Comparison of ENCODE assay signal across 1 cellular context in the genomic region with DNA sequence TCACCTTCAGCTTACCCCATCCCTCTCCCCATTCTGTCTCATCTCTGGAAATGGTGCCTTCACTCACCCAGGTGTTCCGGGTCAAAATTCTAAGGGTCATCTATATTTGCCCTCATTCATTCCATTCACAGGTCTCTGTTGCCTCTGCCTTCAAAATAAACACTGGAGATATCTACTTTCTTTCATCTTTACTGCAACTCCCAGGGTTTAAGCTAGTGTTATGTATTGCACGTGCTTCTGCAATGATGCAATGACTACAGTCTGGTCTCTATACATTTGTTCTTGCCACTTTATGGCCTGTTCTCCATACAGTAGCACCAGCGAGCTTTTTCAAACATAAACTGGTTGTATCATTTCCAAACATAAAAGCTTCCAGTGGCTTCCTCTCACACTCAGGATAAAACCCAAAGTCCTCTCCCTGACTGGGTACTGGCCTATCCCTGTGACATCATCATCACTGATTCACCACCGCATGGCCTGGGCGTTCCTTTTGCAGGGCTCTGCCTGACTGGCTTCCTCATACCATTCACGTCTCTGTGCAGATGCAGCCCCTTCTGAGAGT.
TF ChIP-seq lines count a peak whose summit lies in the region.

No MANE protein-coding gene starts in this region.

TF ChIP-seq in HepG2, 621 proteins besides CTCF, POLR2A, EP300 and RAD21 (continued from another document and continues in another):
- TF ChIP-seq, protein P1, sequence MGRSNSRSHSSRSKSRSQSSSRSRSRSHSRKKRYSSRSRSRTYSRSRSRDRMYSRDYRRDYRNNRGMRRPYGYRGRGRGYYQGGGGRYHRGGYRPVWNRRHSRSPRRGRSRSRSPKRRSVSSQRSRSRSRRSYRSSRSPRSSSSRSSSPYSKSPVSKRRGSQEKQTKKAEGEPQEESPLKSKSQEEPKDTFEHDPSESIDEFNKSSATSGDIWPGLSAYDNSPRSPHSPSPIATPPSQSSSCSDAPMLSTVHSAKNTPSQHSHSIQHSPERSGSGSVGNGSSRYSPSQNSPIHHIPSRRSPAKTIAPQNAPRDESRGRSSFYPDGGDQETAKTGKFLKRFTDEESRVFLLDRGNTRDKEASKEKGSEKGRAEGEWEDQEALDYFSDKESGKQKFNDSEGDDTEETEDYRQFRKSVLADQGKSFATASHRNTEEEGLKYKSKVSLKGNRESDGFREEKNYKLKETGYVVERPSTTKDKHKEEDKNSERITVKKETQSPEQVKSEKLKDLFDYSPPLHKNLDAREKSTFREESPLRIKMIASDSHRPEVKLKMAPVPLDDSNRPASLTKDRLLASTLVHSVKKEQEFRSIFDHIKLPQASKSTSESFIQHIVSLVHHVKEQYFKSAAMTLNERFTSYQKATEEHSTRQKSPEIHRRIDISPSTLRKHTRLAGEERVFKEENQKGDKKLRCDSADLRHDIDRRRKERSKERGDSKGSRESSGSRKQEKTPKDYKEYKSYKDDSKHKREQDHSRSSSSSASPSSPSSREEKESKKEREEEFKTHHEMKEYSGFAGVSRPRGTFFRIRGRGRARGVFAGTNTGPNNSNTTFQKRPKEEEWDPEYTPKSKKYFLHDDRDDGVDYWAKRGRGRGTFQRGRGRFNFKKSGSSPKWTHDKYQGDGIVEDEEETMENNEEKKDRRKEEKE (IDR thresholded peaks at IDR 0.05): no peak
- TF ChIP-seq SKI (IDR thresholded peaks at IDR 0.05; ENCODE audit: partially characterized antibody) (peak; percentile 92), MLXIP (CRISPR knock-in tag; IDR thresholded peaks at IDR 0.05; ENCODE audit: borderline replicate concordance) (peak; percentile 91; the same call in 1 of the 2 replicates), GFI1 (CRISPR knock-in tag; IDR thresholded peaks at IDR 0.05; ENCODE audit: borderline replicate concordance) (peak; percentile 95), ZNF775 (CRISPR knock-in tag; IDR thresholded peaks at IDR 0.05; ENCODE audit: borderline replicate concordance) (no peak), NBN (conservative IDR thresholded peaks at IDR 0.05) (no peak), ZNF142 (CRISPR knock-in tag; IDR thresholded peaks at IDR 0.05) (0 out of 2 replicates have a peak, but pooled peaks have one; percentile 77), ZNF34 (CRISPR knock-in tag; IDR thresholded peaks at IDR 0.05; ENCODE audit: borderline replicate concordance) (no peak), CAMTA2 (CRISPR knock-in tag; IDR thresholded peaks at IDR 0.05; ENCODE audit: borderline replicate concordance) (no peak), CREBL2 (CRISPR knock-in tag; IDR thresholded peaks at IDR 0.05; ENCODE audit: borderline replicate concordance) (no peak), ZNF350 (CRISPR knock-in tag; IDR thresholded peaks at IDR 0.05; ENCODE audit: borderline replicate concordance, low read depth) (peak; percentile 41), KAT7 (CRISPR knock-in tag; IDR thresholded peaks at IDR 0.05; ENCODE audit: borderline replicate concordance) (no peak; the same call in 1 of the 2 replicates), YEATS2 (CRISPR knock-in tag; IDR thresholded peaks at IDR 0.05; ENCODE audit: borderline replicate concordance) (no peak), ZNF3 (CRISPR knock-in tag; IDR thresholded peaks at IDR 0.05) (0 out of 2 replicates have a peak, but pooled peaks have one; percentile 54), FOXJ3 (CRISPR knock-in tag; IDR thresholded peaks at IDR 0.05; ENCODE audit: borderline replicate concordance) (peak; percentile 98), PREB (CRISPR knock-in tag; IDR thresholded peaks at IDR 0.05) (no peak), NAIF1 (CRISPR knock-in tag; IDR thresholded peaks at IDR 0.05; ENCODE audit: borderline replicate concordance) (peak; percentile 73; the same call in 1 of the 2 replicates), XRCC5 (optimal IDR thresholded peaks at IDR 0.05; ENCODE audit: low read length) (peak; percentile 39), REXO4 (CRISPR knock-in tag; IDR thresholded peaks at IDR 0.05; ENCODE audit: borderline replicate concordance) (no peak), KAT2B (IDR thresholded peaks at IDR 0.05; ENCODE audit: borderline replicate concordance, low read depth, low read length) (no peak), HMGA1 (CRISPR knock-in tag; conservative IDR thresholded peaks at IDR 0.05) (no peak), ZMYM4 (CRISPR knock-in tag; IDR thresholded peaks at IDR 0.05) (peak; percentile 93), POLR2G (IDR thresholded peaks at IDR 0.05; ENCODE audit: low read depth, low read length) (peak; percentile 44; the same call in 1 of the 2 replicates), CENPBD1 (CRISPR knock-in tag; IDR thresholded peaks at IDR 0.05; ENCODE audit: borderline replicate concordance, low read depth) (no peak), IRF2 (CRISPR knock-in tag; IDR thresholded peaks at IDR 0.05) (0 out of 2 replicates have a peak, but pooled peaks have one; percentile 46), ARNT2 (CRISPR knock-in tag; IDR thresholded peaks at IDR 0.05; ENCODE audit: low read depth) (peak; percentile 65), TBX3 (IDR thresholded peaks at IDR 0.05; ENCODE audit: borderline replicate concordance) (peak; percentile 100), ZBTB20 (CRISPR knock-in tag; IDR thresholded peaks at IDR 0.05; ENCODE audit: borderline replicate concordance, low read depth) (peak; percentile 99), ZNF296 (CRISPR knock-in tag; conservative IDR thresholded peaks at IDR 0.05) (no peak), ELF3 (CRISPR knock-in tag; IDR thresholded peaks at IDR 0.05) (peak; percentile 92), ARHGAP35 (CRISPR knock-in tag; IDR thresholded peaks at IDR 0.05; ENCODE audit: borderline replicate concordance) (no peak), ZNF136 (CRISPR knock-in tag; IDR thresholded peaks at IDR 0.05; ENCODE audit: low read depth) (no peak)
- TF ChIP-seq, protein P2, sequence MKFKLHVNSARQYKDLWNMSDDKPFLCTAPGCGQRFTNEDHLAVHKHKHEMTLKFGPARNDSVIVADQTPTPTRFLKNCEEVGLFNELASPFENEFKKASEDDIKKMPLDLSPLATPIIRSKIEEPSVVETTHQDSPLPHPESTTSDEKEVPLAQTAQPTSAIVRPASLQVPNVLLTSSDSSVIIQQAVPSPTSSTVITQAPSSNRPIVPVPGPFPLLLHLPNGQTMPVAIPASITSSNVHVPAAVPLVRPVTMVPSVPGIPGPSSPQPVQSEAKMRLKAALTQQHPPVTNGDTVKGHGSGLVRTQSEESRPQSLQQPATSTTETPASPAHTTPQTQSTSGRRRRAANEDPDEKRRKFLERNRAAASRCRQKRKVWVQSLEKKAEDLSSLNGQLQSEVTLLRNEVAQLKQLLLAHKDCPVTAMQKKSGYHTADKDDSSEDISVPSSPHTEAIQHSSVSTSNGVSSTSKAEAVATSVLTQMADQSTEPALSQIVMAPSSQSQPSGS (CRISPR knock-in tag; IDR thresholded peaks at IDR 0.05): peak; percentile 99
- TF ChIP-seq, protein P3, sequence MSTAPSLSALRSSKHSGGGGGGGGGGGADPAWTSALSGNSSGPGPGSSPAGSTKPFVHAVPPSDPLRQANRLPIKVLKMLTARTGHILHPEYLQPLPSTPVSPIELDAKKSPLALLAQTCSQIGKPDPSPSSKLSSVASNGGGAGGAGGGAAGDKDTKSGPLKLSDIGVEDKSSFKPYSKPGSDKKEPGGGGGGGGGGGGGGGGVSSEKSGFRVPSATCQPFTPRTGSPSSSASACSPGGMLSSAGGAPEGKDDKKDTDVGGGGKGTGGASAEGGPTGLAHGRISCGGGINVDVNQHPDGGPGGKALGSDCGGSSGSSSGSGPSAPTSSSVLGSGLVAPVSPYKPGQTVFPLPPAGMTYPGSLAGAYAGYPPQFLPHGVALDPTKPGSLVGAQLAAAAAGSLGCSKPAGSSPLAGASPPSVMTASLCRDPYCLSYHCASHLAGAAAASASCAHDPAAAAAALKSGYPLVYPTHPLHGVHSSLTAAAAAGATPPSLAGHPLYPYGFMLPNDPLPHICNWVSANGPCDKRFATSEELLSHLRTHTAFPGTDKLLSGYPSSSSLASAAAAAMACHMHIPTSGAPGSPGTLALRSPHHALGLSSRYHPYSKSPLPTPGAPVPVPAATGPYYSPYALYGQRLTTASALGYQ (CRISPR knock-in tag; IDR thresholded peaks at IDR 0.05): peak; percentile 99
- TF ChIP-seq, protein P4, sequence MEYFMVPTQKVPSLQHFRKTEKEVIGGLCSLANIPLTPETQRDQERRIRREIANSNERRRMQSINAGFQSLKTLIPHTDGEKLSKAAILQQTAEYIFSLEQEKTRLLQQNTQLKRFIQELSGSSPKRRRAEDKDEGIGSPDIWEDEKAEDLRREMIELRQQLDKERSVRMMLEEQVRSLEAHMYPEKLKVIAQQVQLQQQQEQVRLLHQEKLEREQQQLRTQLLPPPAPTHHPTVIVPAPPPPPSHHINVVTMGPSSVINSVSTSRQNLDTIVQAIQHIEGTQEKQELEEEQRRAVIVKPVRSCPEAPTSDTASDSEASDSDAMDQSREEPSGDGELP (IDR thresholded peaks at IDR 0.05; ENCODE audit: borderline replicate concordance, low read depth): peak; percentile 68; the same call in 1 of the 2 replicates
- TF ChIP-seq, protein P5, sequence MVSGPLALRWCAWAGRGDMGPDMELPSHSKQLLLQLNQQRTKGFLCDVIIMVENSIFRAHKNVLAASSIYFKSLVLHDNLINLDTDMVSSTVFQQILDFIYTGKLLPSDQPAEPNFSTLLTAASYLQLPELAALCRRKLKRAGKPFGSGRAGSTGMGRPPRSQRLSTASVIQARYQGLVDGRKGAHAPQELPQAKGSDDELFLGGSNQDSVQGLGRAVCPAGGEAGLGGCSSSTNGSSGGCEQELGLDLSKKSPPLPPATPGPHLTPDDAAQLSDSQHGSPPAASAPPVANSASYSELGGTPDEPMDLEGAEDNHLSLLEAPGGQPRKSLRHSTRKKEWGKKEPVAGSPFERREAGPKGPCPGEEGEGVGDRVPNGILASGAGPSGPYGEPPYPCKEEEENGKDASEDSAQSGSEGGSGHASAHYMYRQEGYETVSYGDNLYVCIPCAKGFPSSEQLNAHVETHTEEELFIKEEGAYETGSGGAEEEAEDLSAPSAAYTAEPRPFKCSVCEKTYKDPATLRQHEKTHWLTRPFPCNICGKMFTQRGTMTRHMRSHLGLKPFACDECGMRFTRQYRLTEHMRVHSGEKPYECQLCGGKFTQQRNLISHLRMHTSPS (CRISPR knock-in tag; IDR thresholded peaks at IDR 0.05; ENCODE audit: low read depth): no peak
